27 cellular contexts compared by ENCODE assay signal in genomic region chr21:27152996-27153395, GRCh38.
"Had no signal": no experiment of that assay in that cellular context is flagged by ENCODE, and none has a peak within 500 bp of the region (broad histone marks: within the 10 kb centered on the region; RNA-seq: fewer than 3 reads in every experiment).

No MANE protein-coding gene starts in this region.

- H3K27ac Mint-ChIP-seq: activated CD4-positive, alpha-beta memory T cell treated with anti-CD3 and anti-CD28 coated beads, Interleukin-2, amount 10 ng/mL, durations not matched to agents 7 days and 5 days; activated CD4-positive, alpha-beta T cell treated with anti-CD3 and anti-CD28 coated beads for 36 hours; activated CD4-positive, alpha-beta T cell treated with anti-CD3 and anti-CD28 coated beads, Interleukin-2, amount 10 ng/mL, durations not matched to agents 24 days and 14 days; activated naive CD8-positive, alpha-beta T cell; activated T-cell treated with anti-CD3 and anti-CD28 coated beads, Interleukin-2, amount 50 U/mL, for 24 hours; activated T-cell treated with anti-CD3 and anti-CD28 coated beads, Interleukin-2, amount 50 U/mL, for 72 hours had no signal

- H3K36me3 Mint-ChIP-seq: activated naive CD8-positive, alpha-beta T cell had no signal

- DNase-seq: activated CD4-positive, alpha-beta memory T cell treated with anti-CD3 and anti-CD28 coated beads, Interleukin-2, amount 10 ng/mL, durations not matched to agents 7 days and 5 days; activated CD4-positive, alpha-beta T cell treated with anti-CD3 and anti-CD28 coated beads for 36 hours; activated CD4-positive, alpha-beta T cell treated with anti-CD3 and anti-CD28 coated beads, Interleukin-2, amount 10 ng/mL, durations not matched to agents 24 days and 14 days; activated CD4-positive, CD25-positive, alpha-beta regulatory T cell; activated CD4-positive, CD25-positive, alpha-beta regulatory T cell treated with anti-CD3 and anti-CD28 coated beads, Interleukin-2, amount 50 U/mL, for 72 hours; activated CD8-positive, alpha-beta memory T cell treated with anti-CD3 and anti-CD28 coated beads, Interleukin-2, amount 50 U/mL, for 48 hours; activated gamma-delta T cell; activated naive CD4-positive, alpha-beta T cell treated with anti-CD3 and anti-CD28 coated beads, Interleukin-2, amount 50 U/mL, for 16 hours; activated naive CD4-positive, alpha-beta T cell treated with Interleukin-2 at 50 U/mL for 16 hours; activated T-cell treated with anti-CD3 and anti-CD28 coated beads for 4 hours; activated T-cell treated with anti-CD3 and anti-CD28 coated beads, Interleukin-2, amount 50 U/mL, for 24 hours; activated T-cell treated with anti-CD3 and anti-CD28 coated beads, Interleukin-2, amount 50 U/mL, for 72 hours; amniotic stem cell; anterior cingulate cortex; body of pancreas; central memory CD4-positive, alpha-beta T cell; cerebellar nuclear complex; colonic mucosa; effector CD8-positive, alpha-beta T cell; erythroblast; esophagus squamous epithelium; gastrocnemius medialis; glutamatergic neuron; heart left ventricle; T-helper 2 cell had no signal

- H3K27me3 Mint-ChIP-seq: activated CD4-positive, alpha-beta memory T cell treated with anti-CD3 and anti-CD28 coated beads, Interleukin-2, amount 10 ng/mL, durations not matched to agents 7 days and 5 days; activated CD4-positive, alpha-beta T cell treated with anti-CD3 and anti-CD28 coated beads for 36 hours; activated CD4-positive, alpha-beta T cell treated with anti-CD3 and anti-CD28 coated beads, Interleukin-2, amount 10 ng/mL, durations not matched to agents 24 days and 14 days; activated T-cell treated with anti-CD3 and anti-CD28 coated beads, Interleukin-2, amount 50 U/mL, for 24 hours had no signal

- H3K27ac ChIP-seq: body of pancreas, cardiac muscle cell, colonic mucosa, esophagus squamous epithelium, gastrocnemius medialis, heart left ventricle had no signal

- H3K9me3 ChIP-seq: body of pancreas, colonic mucosa, esophagus squamous epithelium, gastrocnemius medialis had no signal

- H3K4me1 ChIP-seq: colonic mucosa, esophagus squamous epithelium, gastrocnemius medialis had no signal

- H3K4me1 Mint-ChIP-seq: activated CD4-positive, alpha-beta memory T cell treated with anti-CD3 and anti-CD28 coated beads, Interleukin-2, amount 10 ng/mL, durations not matched to agents 7 days and 5 days; activated CD4-positive, alpha-beta T cell treated with anti-CD3 and anti-CD28 coated beads for 36 hours; activated CD4-positive, alpha-beta T cell treated with anti-CD3 and anti-CD28 coated beads, Interleukin-2, amount 10 ng/mL, durations not matched to agents 24 days and 14 days had no signal

- H3K4me3 Mint-ChIP-seq: activated CD4-positive, alpha-beta memory T cell treated with anti-CD3 and anti-CD28 coated beads, Interleukin-2, amount 10 ng/mL, durations not matched to agents 7 days and 5 days; activated CD4-positive, alpha-beta T cell treated with anti-CD3 and anti-CD28 coated beads for 36 hours; activated CD4-positive, alpha-beta T cell treated with anti-CD3 and anti-CD28 coated beads, Interleukin-2, amount 10 ng/mL, durations not matched to agents 24 days and 14 days; activated naive CD8-positive, alpha-beta T cell; activated T-cell treated with anti-CD3 and anti-CD28 coated beads, Interleukin-2, amount 50 U/mL, for 24 hours; activated T-cell treated with anti-CD3 and anti-CD28 coated beads, Interleukin-2, amount 50 U/mL, for 72 hours had no signal

- ATAC-seq: activated CD4-positive, alpha-beta T cell treated with anti-CD3 and anti-CD28 coated beads for 36 hours; activated T-cell treated with anti-CD3 and anti-CD28 coated beads, Interleukin-2, amount 50 U/mL, for 72 hours; body of pancreas; gastrocnemius medialis; heart left ventricle had no signal

- H3K4me3 ChIP-seq: body of pancreas, cardiac muscle cell, colonic mucosa, esophagus squamous epithelium, gastrocnemius medialis, heart left ventricle had no signal

- H3K36me3 ChIP-seq: cardiac muscle cell, colonic mucosa, esophagus squamous epithelium, gastrocnemius medialis, heart left ventricle had no signal

- H3K27me3 ChIP-seq: body of pancreas, cardiac muscle cell, colonic mucosa, esophagus squamous epithelium, gastrocnemius medialis, heart left ventricle had no signal
